16 cellular contexts compared by ENCODE assay signal in genomic region chr4:91325495-91325894, GRCh38.
A peak's percentile ranks its signal among the peaks of the same experiment; 100 is the strongest.
DNase-seq lines count a peak whose midpoint lies in the region; ATAC-seq and TF ChIP-seq lines count a peak whose summit lies in the region.
"Had no signal": no experiment of that assay in that cellular context is flagged by ENCODE, and none has a peak within 500 bp of the region (broad histone marks: within the 10 kb centered on the region; RNA-seq: fewer than 3 reads in every experiment).

No MANE protein-coding gene starts in this region.

- BruUV-seq in mammary epithelial cell (replicated peaks; lab: Mats Ljungman, UMichigan): no TSS peak

- no peaks in the 10 kb centered on the region for H3K79me2 ChIP-seq in mammary epithelial cell (ENCODE audit: insufficient read depth, low read length)

- no peak overlapping the region for H2AFZ ChIP-seq in mammary epithelial cell (ENCODE audit: low read depth, low read length)

- H3K36me3 ChIP-seq in MG63 (no peaks in the 10 kb centered on the region), mammary epithelial cell (ENCODE audit: insufficient read depth, low read length) (no peaks in the 10 kb centered on the region)

- H3K9me3 ChIP-seq in MG63 (no peaks in the 10 kb centered on the region; the same call in 1 of the 2 replicates), mammary epithelial cell (replicated peaks; ENCODE audit: insufficient read depth, low read length) (no peaks in the 10 kb centered on the region)

- dilution Hi-C loops in mammary epithelial cell (cut with HindIII; ENCODE audit: low sequenced_read_pairs): no loop called here

- 0% methylated on average over 1 of the region's 1 CpG for WGBS in mammary epithelial cell (ENCODE audit: low coverage, missing lambda C conversion rate)

- no peak overlapping the region for H3K9ac ChIP-seq in mammary epithelial cell (ENCODE audit: insufficient read depth, low read length)

- no peak for ATAC-seq in GM18861 (IDR thresholded peaks at IDR 0.05; ENCODE audit: unreplicated experiment)
- no peak for ATAC-seq in GM21825 (IDR thresholded peaks at IDR 0.05; ENCODE audit: unreplicated experiment)
- ATAC-seq: activated CD8-positive, alpha-beta memory T cell treated with anti-CD3 and anti-CD28 coated beads, Interleukin-2, amount 10 ng/mL, durations not matched to agents 7 days and 5 days; Right ventricle myocardium inferior; stimulated activated naive CD8-positive, alpha-beta T cell treated with anti-CD3 and anti-CD28 coated beads, Interleukin-15, Interleukin-2, amounts not matched to agents 100 U/mL and 50 U/mL, for 24 hours had no signal

- no peaks in the 10 kb centered on the region for H3K4me1 ChIP-seq in mammary epithelial cell (ENCODE audit: insufficient read depth, low read length)

- intact Hi-C loops in mammary epithelial cell (cut with micrococcal nuclease): no loop called here

- no peak overlapping the region for H3K4me2 ChIP-seq in mammary epithelial cell (ENCODE audit: insufficient read depth, low read depth, low read length)

- CTCF ChIA-PET in mammary epithelial cell (lab: Charles Lee; ENCODE audit: low non-redundant PET): no interaction called here

- H3K4me3 ChIP-seq in MG63 (no peak overlapping the region), mammary epithelial cell (replicated peaks in 1 of 3; ENCODE audit: insufficient read depth in 1 of 3, low read depth in 2 of 3, low read length in 3 of 3) (no peak overlapping the region)

- no peaks in the 10 kb centered on the region for H4K20me1 ChIP-seq in mammary epithelial cell (ENCODE audit: insufficient read depth, low read length)

- H3K27me3 ChIP-seq in MG63 (no peaks in the 10 kb centered on the region), mammary epithelial cell (ENCODE audit: insufficient read depth, low read length) (no peaks in the 10 kb centered on the region)

- no peak overlapping the region for H3K27ac ChIP-seq in mammary epithelial cell (ENCODE audit: insufficient read depth, low read depth, low read length)
- H3K27ac ChIP-seq: C4-2B had no signal

- DNase-seq in EL (peak; percentile 0), MG63 (peak; percentile 21), mammary epithelial cell (peak; percentile 38), putamen (ENCODE audit: low spot score) (peak; percentile 22), cortex of kidney (lab: John Stamatoyannopoulos, UW) (no peak), NCI-H524 treated with DMSO at 0.1 percent for 48 hours (lab: John Stamatoyannopoulos, UW) (no peak)
- DNase-seq: activated CD8-positive, alpha-beta memory T cell treated with anti-CD3 and anti-CD28 coated beads, Interleukin-2, amount 10 ng/mL, durations not matched to agents 7 days and 5 days; H7; NCI-H2227 treated with DMSO at 0.1 percent for 48 hours; posterior cingulate gyrus; stimulated activated CD4-positive, alpha-beta T cell treated with anti-CD3 and anti-CD28 coated beads, Interleukin-4, amount 100 ng/mL, for 4 hours; stimulated activated naive CD8-positive, alpha-beta T cell treated with anti-CD3 and anti-CD28 coated beads, Interleukin-15, Interleukin-2, amounts not matched to agents 100 U/mL and 50 U/mL, for 24 hours had no signal

- no peak for TF ChIP-seq CTCF in mammary epithelial cell (conservative IDR thresholded peaks at IDR 0.05 in 1 of 2, IDR thresholded peaks at IDR 0.05 in 1 of 2; ENCODE audit: extremely low read depth in 1 of 2, insufficient read depth in 1 of 2, low read depth in 1 of 2, low read length in 2 of 2)

- in situ Hi-C loops in mammary epithelial cell (cut with MboI; ENCODE audit: low sequenced_read_pairs in 2 of 2): no loop called here

Comparison
In these comparisons a context has a peak if more than half of its experiments do, and no peak if none do; other contexts are left out.
1. DNase-seq: peak in EL (single experiment), MG63 (single experiment), mammary epithelial cell (single experiment) and putamen (single experiment); none in cortex of kidney (single experiment) and NCI-H524 treated with DMSO at 0.1 percent for 48 hours (single experiment).